18 cellular contexts compared by ENCODE assay signal in genomic region chr1:112532074-112532473, GRCh38. TPM values are rescaled to one million over a fixed set of nuclear protein-coding genes. Genes with fewer than 3 reads are reported as not detected.
"Had no signal": no experiment of that assay in that cellular context is flagged by ENCODE, and none has a peak within 500 bp of the region (broad histone marks: within the 10 kb centered on the region; RNA-seq: fewer than 3 reads in every experiment).

No MANE protein-coding gene starts in this region.

- H3K36me3 ChIP-seq: pancreas, upper lobe of right lung had no signal

- H3K4me3 ChIP-seq: body of pancreas, lung, pancreas, upper lobe of right lung had no signal

- DNase-seq: activated CD4-positive, alpha-beta T cell treated with anti-CD3 and anti-CD28 coated beads for 4 hours; activated CD8-positive, alpha-beta T cell treated with anti-CD3 and anti-CD28 coated beads, Interleukin-2, amount 10 ng/mL, durations not matched to agents 7 days and 5 days; activated naive CD4-positive, alpha-beta T cell treated with Interleukin-2 at 50 U/mL for 16 hours; body of pancreas; effector memory CD8-positive, alpha-beta T cell; hippocampal formation; kidney glomerular epithelial cell; pancreas; stimulated activated CD4-positive, alpha-beta T cell treated with anti-CD3 and anti-CD28 coated beads, Interleukin-1b, Interleukin-23, amount 100 ng/mL, for 48 hours; stimulated activated naive CD4-positive, alpha-beta T cell; substantia nigra; T-cell; T1000; upper lobe of right lung; WERI-Rb-1 had no signal

- ATAC-seq: activated CD8-positive, alpha-beta T cell treated with anti-CD3 and anti-CD28 coated beads, Interleukin-2, amount 10 ng/mL, durations not matched to agents 7 days and 5 days; body of pancreas; effector memory CD8-positive, alpha-beta T cell; natural killer cell treated with Interleukin-12 subunit alpha and Interleukin-12 subunit beta and Interleukin-15 and Interleukin-18, amount 100 ng/mL, for 72 hours; pancreas; T-cell; upper lobe of right lung had no signal

- H3K4me1 ChIP-seq: pancreas, upper lobe of right lung had no signal

- H3K27ac ChIP-seq: body of pancreas, epithelial cell of prostate, pancreas, upper lobe of right lung, WERI-Rb-1 had no signal

- H3K27me3 ChIP-seq: body of pancreas, pancreas, upper lobe of right lung had no signal

- H3K9me3 ChIP-seq: body of pancreas, pancreas, upper lobe of right lung had no signal

RNA-seq across cellular contexts. Expression of gene WNT2B, which starts 23.3 kb away (rescaled TPM):
- total RNA-seq: activated CD8-positive, alpha-beta T cell treated with anti-CD3 and anti-CD28 coated beads, Interleukin-2, amount 10 ng/mL, durations not matched to agents 7 days and 5 days had no signal
